ENCODE assay signal across 1 cellular context in genomic region chr15:40790723-40791122, GRCh38.
TF ChIP-seq lines count a peak whose summit lies in the region.

No MANE protein-coding gene starts in this region.

TF ChIP-seq in HCT116, 20 proteins besides CTCF, POLR2A, EP300 and RAD21 (continued from another document):
- TF ChIP-seq REST (IDR thresholded peaks at IDR 0.05; ENCODE audit: low read depth), result no peak
- TF ChIP-seq ELF1 (IDR thresholded peaks at IDR 0.05; ENCODE audit: borderline replicate concordance, low read depth), result no peak
- TF ChIP-seq SIN3A (IDR thresholded peaks at IDR 0.05; ENCODE audit: low read depth), result no peak
- TF ChIP-seq ATF3 (IDR thresholded peaks at IDR 0.05), result no peak
- no peak for TF ChIP-seq MAX (IDR thresholded peaks at IDR 0.05)
- TF ChIP-seq JUND (IDR thresholded peaks at IDR 0.05), result no peak
- TF ChIP-seq EGR1 (IDR thresholded peaks at IDR 0.05; ENCODE audit: low read depth), result no peak
- no peak for TF ChIP-seq TCF7L2 (IDR thresholded peaks at IDR 0.05; ENCODE audit: borderline replicate concordance, extremely low read depth, insufficient read depth, insufficient read length)
- TF ChIP-seq ZBTB33 (IDR thresholded peaks at IDR 0.05; ENCODE audit: extremely low read depth, insufficient replicate concordance, low read length), result no peak
- TF ChIP-seq POLR2AphosphoS5 (IDR thresholded peaks at IDR 0.05; ENCODE audit: low read depth, low read length), result no peak
- no peak for TF ChIP-seq CBX3 (IDR thresholded peaks at IDR 0.05; ENCODE audit: low read depth)
- no peak for TF ChIP-seq YY1 (IDR thresholded peaks at IDR 0.05; ENCODE audit: extremely low read depth, insufficient replicate concordance, low read depth, low read length)
- TF ChIP-seq EZH2phosphoT487 (IDR thresholded peaks at IDR 0.05; ENCODE audit: borderline replicate concordance), result no peak
TF ChIP-seq in HCT116: peak in this region for 0.
